In the genomic region with DNA sequence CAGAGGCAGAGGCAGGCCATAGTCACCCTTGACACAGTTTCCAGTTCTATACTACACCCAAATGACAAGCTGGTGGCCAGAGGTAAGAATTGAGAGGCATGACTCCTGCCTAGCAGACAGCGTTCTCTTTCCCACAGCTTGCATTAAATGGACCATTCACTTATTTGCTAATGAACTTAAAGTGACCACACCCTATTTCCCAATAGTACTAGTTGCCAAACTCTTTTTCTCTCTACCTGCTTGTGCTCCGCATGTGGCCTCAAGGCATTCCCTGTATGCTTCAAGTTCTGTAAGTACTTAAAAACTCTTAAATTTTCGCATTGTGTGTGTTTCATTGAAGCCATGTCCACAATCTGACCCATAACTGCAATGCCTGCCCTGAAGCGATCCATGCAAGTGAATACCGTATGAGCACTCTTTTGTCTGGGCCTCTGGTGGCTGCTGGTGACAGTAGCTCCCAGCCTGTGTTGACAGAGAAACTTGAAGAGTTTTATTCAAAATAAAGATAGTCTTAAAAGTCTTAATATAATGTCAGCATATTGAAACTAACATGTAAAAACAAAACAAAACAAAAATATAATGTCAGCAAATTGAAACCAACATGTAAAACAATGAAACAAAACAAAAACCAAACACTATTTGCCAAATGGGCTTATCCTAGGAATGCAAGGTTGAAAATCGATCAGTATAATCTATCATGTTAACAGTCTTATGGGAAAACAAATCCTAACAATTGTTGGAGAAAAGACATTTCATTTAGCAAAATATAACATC, we compare ENCODE assay signal across 24 cellular contexts.
DNase-seq lines count a peak whose midpoint lies in the region; ATAC-seq, FAIRE-seq and TF ChIP-seq lines count a peak whose summit lies in the region.
"Had no signal": no experiment of that assay in that cellular context is flagged by ENCODE, and none has a peak within 500 bp of the region (broad histone marks: within the 10 kb centered on the region; RNA-seq: fewer than 3 reads in every experiment).

No MANE protein-coding gene starts in this region.

- H3K27ac ChIP-seq in K562 (ENCODE audit: extremely low read depth, low read depth, low read length) (no peak overlapping the region), kidney (ENCODE audit: low read depth in 2 of 2, low read length in 2 of 2) (no peak overlapping the region), smooth muscle cell (ENCODE audit: low read depth) (peak overlapping the region; percentile 8), thyroid gland (no peak overlapping the region)
- H3K27ac ChIP-seq: BLaER1, cardiac muscle cell, heart right ventricle, neutrophil, Peyer's patch, vagina had no signal

- H3K4me1 Mint-ChIP-seq in activated T-helper 1 cell treated with anti-CD3 and anti-CD28 coated beads, Interleukin-12 subunit alpha, Interleukin-12 subunit beta, Interleukin-2, Interleukin-4 antibody, amounts not matched to agents 30 ng/mL and 10 ng/mL and 1 ng/mL, durations not matched to agents 14 hours and 24 hours and 36 hours (ENCODE audit: low read depth): peaks cover 36% of the 10 kb centered on the region

- no TSS peak for BruUV-seq in K562 (replicated peaks; lab: Mats Ljungman, UMichigan)

- 62% methylated on average over 6 of the region's 6 CpGs for WGBS in K562 (ENCODE audit: insufficient coverage, low coverage, missing lambda C conversion rate)
- 71% methylated on average over 6 of the region's 6 CpGs for WGBS in smooth muscle cell (ENCODE audit: low lambda C conversion rate)
- WGBS in thyroid gland, 2 donors: 87 to 89% methylated on average over 6 of the region's 6 CpGs

- H3F3A ChIP-seq in smooth muscle cell (ENCODE audit: low read depth): no peaks in the 10 kb centered on the region

- H3K36me3 ChIP-seq in HAP-1 (replicated peaks) (no peaks in the 10 kb centered on the region), K562 (ENCODE audit: control insufficient read depth, insufficient read depth, low read length) (no peaks in the 10 kb centered on the region), kidney (ENCODE audit: control insufficient read depth in 1 of 2, insufficient read depth in 2 of 2, low read length in 2 of 2) (no peaks in the 10 kb centered on the region), smooth muscle cell (ENCODE audit: low read depth) (peaks cover 6% of the 10 kb centered on the region), thyroid gland (no peaks in the 10 kb centered on the region)
- H3K36me3 ChIP-seq: cardiac muscle cell, heart right ventricle, neutrophil, Peyer's patch, vagina had no signal

- in situ Hi-C loops in HAP-1 (cut with MboI; ENCODE audit: low sequenced_read_pairs) (no loop called here), K562 (cut with MboI) (no loop called here)

- no peak for FAIRE-seq in K562 (lab: Jason Lieb, UNC)
- FAIRE-seq in kidney (lab: Jason Lieb, UNC): peak; percentile 11
- FAIRE-seq: GM19239 had no signal

- H3K4me2 ChIP-seq in K562 (ENCODE audit: insufficient read depth, low read length): no peak overlapping the region
- H3K4me2 ChIP-seq in smooth muscle cell: no peak overlapping the region
- H3K4me2 ChIP-seq: BLaER1, SK-N-SH had no signal

- TF ChIP-seq RAD21 in K562 (CRISPR knock-in tag; conservative IDR thresholded peaks at IDR 0.05 in 1 of 2, IDR thresholded peaks at IDR 0.05 in 1 of 2): no peak

- POLR2A ChIA-PET in K562 (lab: Yijun Ruan, JAX): no interaction called here

- TF ChIP-seq POLR2A in K562 (conservative IDR thresholded peaks at IDR 0.05): no peak
- TF ChIP-seq POLR2A in thyroid gland (IDR thresholded peaks at IDR 0.05): no peak

- no peak overlapping the region for H3K4me3 Mint-ChIP-seq in activated T-helper 1 cell treated with anti-CD3 and anti-CD28 coated beads, Interleukin-12 subunit alpha, Interleukin-12 subunit beta, Interleukin-2, Interleukin-4 antibody, amounts not matched to agents 30 ng/mL and 10 ng/mL and 1 ng/mL, durations not matched to agents 14 hours and 24 hours and 36 hours
- H3K4me3 Mint-ChIP-seq: activated T-helper 17 cell treated with anti-CD3 and anti-CD28 coated beads, Interleukin-2, amount 50 U/mL, for 72 hours had no signal

- no peak for TF ChIP-seq CTCF in K562 (IDR thresholded peaks at IDR 0.05 in 2 of 3, conservative IDR thresholded peaks at IDR 0.05 in 1 of 3; ENCODE audit: insufficient read depth in 2 of 3, low read depth in 1 of 3, low read length in 3 of 3)
- TF ChIP-seq CTCF in kidney (IDR thresholded peaks at IDR 0.05; ENCODE audit: borderline replicate concordance, extremely low read depth, insufficient read depth): no peak
- no peak for TF ChIP-seq CTCF in smooth muscle cell (IDR thresholded peaks at IDR 0.05; ENCODE audit: borderline replicate concordance, insufficient read depth, poor library complexity, severe bottlenecking)
- no peak for TF ChIP-seq CTCF in thyroid gland (IDR thresholded peaks at IDR 0.05)

- H3K9ac ChIP-seq in K562 (ENCODE audit: insufficient read depth in 1 of 2, low read depth in 2 of 2, low read length in 2 of 2) (no peak overlapping the region), kidney (ENCODE audit: low read length in 2 of 2) (no peak overlapping the region), smooth muscle cell (ENCODE audit: low read depth) (no peak overlapping the region)
- H3K9ac ChIP-seq: BLaER1, SK-N-SH had no signal

- H3K9me3 ChIP-seq in HAP-1 (no peaks in the 10 kb centered on the region), K562 (replicated peaks; ENCODE audit: control insufficient read depth, insufficient read depth, low read depth, low read length) (no peaks in the 10 kb centered on the region), kidney (ENCODE audit: control insufficient read depth in 1 of 2, low read length in 2 of 2) (no peaks in the 10 kb centered on the region), smooth muscle cell (replicated peaks; ENCODE audit: low read depth) (peaks cover 11% of the 10 kb centered on the region), thyroid gland (no peaks in the 10 kb centered on the region)
- H3K9me3 ChIP-seq: neutrophil, Peyer's patch, vagina had no signal

- intact Hi-C loops in K562 (cut with micrococcal nuclease) (no loop called here), kidney (cut with DNase I) (no loop called here), thyroid gland (cut with DNase I) (no loop called here)
- intact Hi-C loops in activated T-helper 1 cell treated with anti-CD3 and anti-CD28 coated beads, Interleukin-12 subunit alpha, Interleukin-12 subunit beta, Interleukin-2, Interleukin-4 antibody, amounts not matched to agents 30 ng/mL and 10 ng/mL and 1 ng/mL, durations not matched to agents 14 hours and 24 hours and 36 hours (cut with micrococcal nuclease): no loop called here

- no peaks in the 10 kb centered on the region for H3K9me1 ChIP-seq in K562 (ENCODE audit: control insufficient read depth, insufficient read depth, low read length)

- H3K36me3 Mint-ChIP-seq in activated T-helper 1 cell treated with anti-CD3 and anti-CD28 coated beads, Interleukin-12 subunit alpha, Interleukin-12 subunit beta, Interleukin-2, Interleukin-4 antibody, amounts not matched to agents 30 ng/mL and 10 ng/mL and 1 ng/mL, durations not matched to agents 14 hours and 24 hours and 36 hours (ENCODE audit: low read depth): peaks cover 47% of the 10 kb centered on the region

- H3K27ac Mint-ChIP-seq in activated T-helper 1 cell treated with anti-CD3 and anti-CD28 coated beads, Interleukin-12 subunit alpha, Interleukin-12 subunit beta, Interleukin-2, Interleukin-4 antibody, amounts not matched to agents 30 ng/mL and 10 ng/mL and 1 ng/mL, durations not matched to agents 14 hours and 24 hours and 36 hours: no peak overlapping the region
- H3K27ac Mint-ChIP-seq: activated T-helper 17 cell treated with anti-CD3 and anti-CD28 coated beads, Interleukin-2, amount 50 U/mL, for 72 hours had no signal

- DNase-seq in HAP-1 (ENCODE audit: low spot score in 2 of 2) (peak; percentile 73 to 85), K562 (ENCODE audit: extremely low read depth in 1 of 4, low spot score in 3 of 4) (no peak), kidney (no peak), smooth muscle cell (lab: John Stamatoyannopoulos, UW; ENCODE audit: unreplicated experiment) (no peak), NCI-H1092 treated with DMSO at 0.1 percent for 48 hours (lab: John Stamatoyannopoulos, UW) (no peak), thyroid gland (no peak)
- no peak for DNase-seq in activated T-helper 1 cell treated with anti-CD3 and anti-CD28 coated beads, Interleukin-12 subunit alpha, Interleukin-12 subunit beta, Interleukin-2, Interleukin-4 antibody, amounts not matched to agents 30 ng/mL and 10 ng/mL and 1 ng/mL, durations not matched to agents 14 hours and 24 hours and 36 hours (ENCODE audit: low spot score)
- DNase-seq: Calu3; HCEC 1CT; heart right ventricle; Karpas-422; NCI-H1105 treated with DMSO at 0.1 percent for 48 hours; NCI-H2171; NCI-H774; Peyer's patch; SK-N-SH; stimulated activated CD4-positive, alpha-beta T cell treated with anti-CD3 and anti-CD28 coated beads, Interleukin-2, amount 100 ng/mL, for 24 hours had no signal

- CTCF ChIA-PET in K562 (lab: Yijun Ruan, JAX; ENCODE audit: low intra/inter-chr PET ratio): no interaction called here

- H2AFZ ChIP-seq in K562 (ENCODE audit: low read depth, low read length) (no peak overlapping the region), smooth muscle cell (ENCODE audit: low read depth) (no peak overlapping the region)

- peaks cover 5% of the 10 kb centered on the region for H3K9me3 Mint-ChIP-seq in activated T-helper 1 cell treated with anti-CD3 and anti-CD28 coated beads, Interleukin-12 subunit alpha, Interleukin-12 subunit beta, Interleukin-2, Interleukin-4 antibody, amounts not matched to agents 30 ng/mL and 10 ng/mL and 1 ng/mL, durations not matched to agents 14 hours and 24 hours and 36 hours
- H3K9me3 Mint-ChIP-seq: activated T-helper 17 cell treated with anti-CD3 and anti-CD28 coated beads, Interleukin-2, amount 50 U/mL, for 72 hours had no signal

- no peaks in the 10 kb centered on the region for H3K27me3 ChIP-seq in HAP-1 (ENCODE audit: low read depth)
- H3K27me3 ChIP-seq in K562 (ENCODE audit: control insufficient read depth in 2 of 2, insufficient read depth in 2 of 2, low read length in 2 of 2): no peaks in the 10 kb centered on the region
- no peaks in the 10 kb centered on the region for H3K27me3 ChIP-seq in smooth muscle cell (ENCODE audit: low read depth)
- H3K27me3 ChIP-seq in thyroid gland: no peaks in the 10 kb centered on the region
- H3K27me3 ChIP-seq: BLaER1, cardiac muscle cell, heart right ventricle, neutrophil, Peyer's patch, vagina had no signal

- H3K79me2 ChIP-seq in K562 (ENCODE audit: control insufficient read depth, insufficient read depth, low read length) (no peaks in the 10 kb centered on the region), smooth muscle cell (ENCODE audit: low read depth) (peaks cover 52% of the 10 kb centered on the region)

- H3K4me3 ChIP-seq in HAP-1 (no peak overlapping the region), K562 (no peak overlapping the region), kidney (ENCODE audit: low read length in 2 of 2) (no peak overlapping the region), smooth muscle cell (no peak overlapping the region), thyroid gland (replicated peaks in 1 of 3) (no peak overlapping the region)
- H3K4me3 ChIP-seq: BLaER1, cardiac muscle cell, heart right ventricle, Peyer's patch, vagina had no signal

- H4K20me1 ChIP-seq in K562 (replicated peaks; ENCODE audit: control insufficient read depth, insufficient read depth, low read length) (no peaks in the 10 kb centered on the region), smooth muscle cell (ENCODE audit: low read depth) (peaks cover 14% of the 10 kb centered on the region)

- no peak for TF ChIP-seq EP300 in K562 (IDR thresholded peaks at IDR 0.05; ENCODE audit: low read length)

- H3K4me1 ChIP-seq in HAP-1: peaks cover 12% of the 10 kb centered on the region
- H3K4me1 ChIP-seq in K562 (replicated peaks in 1 of 2; ENCODE audit: control insufficient read depth in 2 of 2, insufficient read depth in 2 of 2, low read length in 2 of 2): no peaks in the 10 kb centered on the region
- H3K4me1 ChIP-seq in kidney (ENCODE audit: control insufficient read depth in 1 of 2, insufficient read depth in 1 of 2, low read depth in 1 of 2, low read length in 2 of 2): peaks cover 0 to 2% of the 10 kb centered on the region in 2 donors
- H3K4me1 ChIP-seq in smooth muscle cell (ENCODE audit: low read depth): no peaks in the 10 kb centered on the region
- peaks cover 5 to 9% of the 10 kb centered on the region in 2 donors for H3K4me1 ChIP-seq in thyroid gland
- H3K4me1 ChIP-seq: Peyer's patch had no signal

- no peak for ATAC-seq in K562
- ATAC-seq: activated T-helper 17 cell treated with anti-CD3 and anti-CD28 coated beads, Interleukin-2, amount 50 U/mL, for 72 hours; sciatic nerve had no signal

- no peaks in the 10 kb centered on the region for H3K27me3 Mint-ChIP-seq in activated T-helper 1 cell treated with anti-CD3 and anti-CD28 coated beads, Interleukin-12 subunit alpha, Interleukin-12 subunit beta, Interleukin-2, Interleukin-4 antibody, amounts not matched to agents 30 ng/mL and 10 ng/mL and 1 ng/mL, durations not matched to agents 14 hours and 24 hours and 36 hours (ENCODE audit: insufficient read depth)
- H3K27me3 Mint-ChIP-seq: activated T-helper 17 cell treated with anti-CD3 and anti-CD28 coated beads, Interleukin-2, amount 50 U/mL, for 72 hours had no signal

Comparison
In these comparisons a context has a peak if more than half of its experiments do, and no peak if none do; other contexts are left out.
1. DNase-seq: peak in HAP-1 (2 of 2); none in K562 (0 of 4), kidney (single experiment), smooth muscle cell (single experiment), NCI-H1092 treated with DMSO at 0.1 percent for 48 hours (single experiment), activated T-helper 1 cell treated with anti-CD3 and anti-CD28 coated beads, Interleukin-12 subunit alpha, Interleukin-12 subunit beta, Interleukin-2, Interleukin-4 antibody, amounts not matched to agents 30 ng/mL and 10 ng/mL and 1 ng/mL, durations not matched to agents 14 hours and 24 hours and 36 hours (single experiment) and thyroid gland (0 of 2).